ENCODE assay signal across 9 cellular contexts in genomic region chr4:139734875-139735380, GRCh38.
DNase-seq lines count a peak whose midpoint lies in the region; ATAC-seq and TF ChIP-seq lines count a peak whose summit lies in the region.
"Had no signal": no experiment of that assay in that cellular context is flagged by ENCODE, and none has a peak within 500 bp of the region (broad histone marks: within the 10 kb centered on the region; RNA-seq: fewer than 3 reads in every experiment).

No MANE protein-coding gene starts in this region.

- no peak overlapping the region for H3K27ac ChIP-seq in MM.1S (ENCODE audit: low read length)
- H3K27ac ChIP-seq in testis, result peak overlapping the region; percentile 83 to 93

- H3K9me2 ChIP-seq in MM.1S (replicated peaks; ENCODE audit: insufficient read depth, low read length), result no peaks in the 10 kb centered on the region

- no peaks in the 10 kb centered on the region for H4K20me1 ChIP-seq in MM.1S (ENCODE audit: insufficient read depth, low read length)

- H2AFZ ChIP-seq in MM.1S (ENCODE audit: low read length), result peak overlapping the region; percentile 89

- H3K4me3 Mint-ChIP-seq in activated naive CD8-positive, alpha-beta T cell treated with anti-CD3 and anti-CD28 coated beads, Interleukin-2, amount 50 U/mL, for 24 hours, result peak overlapping the region; percentile 64

- no peaks in the 10 kb centered on the region for H3K36me3 ChIP-seq in MM.1S (replicated peaks; ENCODE audit: insufficient read depth, low read length)
- no peaks in the 10 kb centered on the region for H3K36me3 ChIP-seq in testis (ENCODE audit: low read depth, missing control alignments)

- TF ChIP-seq POLR2A in testis (IDR thresholded peaks at IDR 0.05), result no peak

- DNase-seq in CD1c-positive myeloid dendritic cell (ENCODE audit: extremely low spot score) (peak; percentile 74), MM.1S (peak; percentile 62), SK-N-DZ (ENCODE audit: low spot score) (peak; percentile 99), Right ventricle myocardium inferior (ENCODE audit: missing footprints) (peak; percentile 94), occipital lobe (lab: John Stamatoyannopoulos, UW) (peak; percentile 84), testis (peak; percentile 91)
- peak; percentile 67 for DNase-seq in activated naive CD8-positive, alpha-beta T cell treated with anti-CD3 and anti-CD28 coated beads, Interleukin-2, amount 50 U/mL, for 24 hours

- H3K4me3 ChIP-seq in MM.1S (ENCODE audit: low read length), result peak overlapping the region; percentile 57
- peak overlapping the region; percentile 48 to 69 for H3K4me3 ChIP-seq in testis
- H3K4me3 ChIP-seq: K562 had no signal

- WGBS in testis, 2 donors, result 0% methylated on average over 12 to 38 of the region's 42 CpGs

- H3K9ac ChIP-seq in MM.1S (ENCODE audit: low read length), result peak overlapping the region; percentile 6; the same call in 1 of the 2 replicates

- peaks cover 36% of the 10 kb centered on the region for H3K27me3 Mint-ChIP-seq in activated naive CD8-positive, alpha-beta T cell treated with anti-CD3 and anti-CD28 coated beads, Interleukin-2, amount 50 U/mL, for 24 hours

- H3K36me3 Mint-ChIP-seq in activated naive CD8-positive, alpha-beta T cell treated with anti-CD3 and anti-CD28 coated beads, Interleukin-2, amount 50 U/mL, for 24 hours (ENCODE audit: low read depth), result no peaks in the 10 kb centered on the region

- H3K27me3 ChIP-seq in MM.1S (replicated peaks; ENCODE audit: insufficient read depth, low read length) (no peaks in the 10 kb centered on the region), testis (no peaks in the 10 kb centered on the region)

- peak overlapping the region; percentile 96 for H3K4me2 ChIP-seq in MM.1S (ENCODE audit: low read depth, low read length)

- no peaks in the 10 kb centered on the region for H3K4me1 ChIP-seq in MM.1S (ENCODE audit: low read length)
- peaks cover 45% of the 10 kb centered on the region for H3K4me1 ChIP-seq in testis

- no peaks in the 10 kb centered on the region for H3K9me3 ChIP-seq in MM.1S (replicated peaks; ENCODE audit: insufficient read depth, low read length)
- no peaks in the 10 kb centered on the region for H3K9me3 ChIP-seq in testis

- peak; percentile 74 for TF ChIP-seq CTCF in MM.1S (IDR thresholded peaks at IDR 0.05; ENCODE audit: low read length)
- TF ChIP-seq CTCF in testis (IDR thresholded peaks at IDR 0.05), result peak; percentile 69 to 77 (median 74)

- intact Hi-C loops in Right ventricle myocardium inferior (cut with DNase I) (loop anchor here (2.0 to 5.0 kb wide), 9 partner anchors 28 to 592 kb away; no protein-coding TSS in a partner anchor), testis (cut with DNase I; ENCODE audit: low total_unique reads) (loop anchor here (5.0 to 10.0 kb wide), 4 partner anchors 70 to 590 kb away; partner anchors contain the start of genes MAML3 and MGST2)

- no peaks in the 10 kb centered on the region for H3K79me2 ChIP-seq in MM.1S (ENCODE audit: low read length)

- no peaks in the 10 kb centered on the region for H3K9me3 Mint-ChIP-seq in activated naive CD8-positive, alpha-beta T cell treated with anti-CD3 and anti-CD28 coated beads, Interleukin-2, amount 50 U/mL, for 24 hours

- no peak overlapping the region for H3K27ac Mint-ChIP-seq in activated naive CD8-positive, alpha-beta T cell treated with anti-CD3 and anti-CD28 coated beads, Interleukin-2, amount 50 U/mL, for 24 hours

- H3F3A ChIP-seq in MM.1S (ENCODE audit: insufficient read depth, low read length), result no peaks in the 10 kb centered on the region

- ATAC-seq in GM21447 (IDR thresholded peaks at IDR 0.05; ENCODE audit: unreplicated experiment) (peak; percentile 67), Right ventricle myocardium inferior (peak; percentile 95)
- peak; percentile 63 for ATAC-seq in activated naive CD8-positive, alpha-beta T cell treated with anti-CD3 and anti-CD28 coated beads, Interleukin-2, amount 50 U/mL, for 24 hours
- ATAC-seq: K562 had no signal

- peaks cover 27% of the 10 kb centered on the region for H3K4me1 Mint-ChIP-seq in activated naive CD8-positive, alpha-beta T cell treated with anti-CD3 and anti-CD28 coated beads, Interleukin-2, amount 50 U/mL, for 24 hours
